ENCODE assay signal across 8 cellular contexts in the genomic region with DNA sequence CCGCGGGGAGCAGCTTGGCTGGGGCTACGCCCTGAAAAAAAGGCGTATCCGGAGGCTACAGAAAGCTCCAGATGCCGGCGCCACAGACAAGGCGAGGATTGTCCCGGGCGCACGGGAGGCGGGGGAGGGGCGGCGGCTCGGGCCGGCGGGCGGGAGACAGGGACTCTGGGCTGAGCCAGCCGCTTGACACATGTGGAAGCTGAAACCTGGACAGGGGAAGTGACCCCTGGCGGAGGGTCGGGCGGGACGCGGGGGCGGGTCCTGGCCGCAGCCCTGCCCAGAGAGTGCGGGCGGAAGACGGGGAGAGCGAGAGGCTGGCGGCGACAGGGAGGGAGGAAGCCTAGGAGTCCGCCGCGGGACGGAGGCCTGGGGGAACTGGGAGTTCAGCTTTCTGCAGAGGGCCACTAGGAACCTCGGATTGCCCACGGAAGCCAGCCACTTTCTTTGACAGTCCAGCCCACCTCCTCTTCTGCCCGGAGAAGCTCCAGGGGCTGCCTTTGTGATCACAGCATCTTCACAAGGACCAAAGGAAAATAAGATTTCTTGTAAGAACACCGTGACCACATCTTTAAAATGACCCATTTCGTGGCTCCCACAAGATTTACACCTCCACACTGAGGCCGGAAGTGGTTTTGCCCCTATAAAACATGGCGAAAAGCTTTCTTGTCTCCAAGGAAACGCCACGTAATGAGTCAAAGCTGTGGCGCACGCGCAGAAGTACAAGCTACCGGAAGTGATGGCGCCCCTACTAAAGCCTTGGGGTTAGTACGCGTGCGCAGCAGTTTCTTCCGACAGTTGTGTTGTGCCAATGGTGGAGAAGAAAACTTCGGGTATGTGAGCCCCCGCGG. TPM values are rescaled to one million over a fixed set of nuclear protein-coding genes. Genes with fewer than 3 reads are reported as not detected.
DNase-seq lines count a peak whose midpoint lies in the region; ATAC-seq, FAIRE-seq and TF ChIP-seq lines count a peak whose summit lies in the region.

A gene with protein sequence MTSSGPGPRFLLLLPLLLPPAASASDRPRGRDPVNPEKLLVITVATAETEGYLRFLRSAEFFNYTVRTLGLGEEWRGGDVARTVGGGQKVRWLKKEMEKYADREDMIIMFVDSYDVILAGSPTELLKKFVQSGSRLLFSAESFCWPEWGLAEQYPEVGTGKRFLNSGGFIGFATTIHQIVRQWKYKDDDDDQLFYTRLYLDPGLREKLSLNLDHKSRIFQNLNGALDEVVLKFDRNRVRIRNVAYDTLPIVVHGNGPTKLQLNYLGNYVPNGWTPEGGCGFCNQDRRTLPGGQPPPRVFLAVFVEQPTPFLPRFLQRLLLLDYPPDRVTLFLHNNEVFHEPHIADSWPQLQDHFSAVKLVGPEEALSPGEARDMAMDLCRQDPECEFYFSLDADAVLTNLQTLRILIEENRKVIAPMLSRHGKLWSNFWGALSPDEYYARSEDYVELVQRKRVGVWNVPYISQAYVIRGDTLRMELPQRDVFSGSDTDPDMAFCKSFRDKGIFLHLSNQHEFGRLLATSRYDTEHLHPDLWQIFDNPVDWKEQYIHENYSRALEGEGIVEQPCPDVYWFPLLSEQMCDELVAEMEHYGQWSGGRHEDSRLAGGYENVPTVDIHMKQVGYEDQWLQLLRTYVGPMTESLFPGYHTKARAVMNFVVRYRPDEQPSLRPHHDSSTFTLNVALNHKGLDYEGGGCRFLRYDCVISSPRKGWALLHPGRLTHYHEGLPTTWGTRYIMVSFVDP (minus strand): TSS at position 194 of the 848 bp plus-strand sequence. CDS start 307 bp downstream, outside the sequence.
Gene ZNHIT1, plus strand, starts transcription at position 778 of the 848 bp plus-strand sequence. Its CDS starts 31 bp downstream, at position 809.

- intact Hi-C loops in T-helper 2 cell treated with Interferon-gamma antibody and Interleukin-4, amounts not matched to agents 100 ng/mL and 5 ng/mL, for 36 hours (cut with micrococcal nuclease) = loop anchor here (1.0 to 5.0 kb wide), 5 partner anchors 27 to 350 kb away; partner anchors contain the start of genes AP1S1 and TRIP6
- intact Hi-C loops in psoas muscle (cut with DNase I) = loop anchor here (2.0 to 5.0 kb wide), 2 partner anchors 27 to 35 kb away; partner anchors contain the start of gene FIS1 (in 1 of the 2)

- H3K4me1 ChIP-seq in right atrium auricular region (peaks cover 0 to 38% of the 10 kb centered on the region in 2 donors), psoas muscle (peaks cover 20% of the 10 kb centered on the region)

- no peaks in the 10 kb centered on the region for H3K27me3 ChIP-seq in right atrium auricular region
- H3K27me3 ChIP-seq in psoas muscle (ENCODE audit: insufficient read depth in 3 of 3, low read length in 2 of 3) = no peaks in the 10 kb centered on the region

- H3K9me3 ChIP-seq in right atrium auricular region = no peaks in the 10 kb centered on the region
- H3K9me3 ChIP-seq in psoas muscle = no peaks in the 10 kb centered on the region

- peak in 1 of 2 donors; percentile 47 for TF ChIP-seq CTCF in right atrium auricular region (IDR thresholded peaks at IDR 0.05)
- no peak for TF ChIP-seq CTCF in psoas muscle (IDR thresholded peaks at IDR 0.05)

- ATAC-seq in GM18498 (IDR thresholded peaks at IDR 0.05; ENCODE audit: unreplicated experiment) (peak; percentile 70), HG02943 (IDR thresholded peaks at IDR 0.05; ENCODE audit: low read depth, unreplicated experiment) (peak; percentile 67), psoas muscle (peak; percentile 93 to 94 (median 94))

- H3K27ac ChIP-seq in right atrium auricular region (peak within 1 kb of the TSS; percentile 88 to 95), psoas muscle (peak within 1 kb of the TSS; percentile 88)

- H3K4me3 ChIP-seq in right atrium auricular region (peak within 1 kb of the TSS; percentile 78 to 85), psoas muscle (peak within 1 kb of the TSS; percentile 97)

- WGBS in psoas muscle, 3 donors = 0 to 1% (median 1%) methylated on average over 52 to 57 of the region's 57 CpGs

- FAIRE-seq in urothelium cell line (lab: Jason Lieb, UNC) = peak; percentile 97

- H3K36me3 ChIP-seq in right atrium auricular region (peaks cover 18% of the 10 kb centered on the region), psoas muscle (ENCODE audit: insufficient read depth in 1 of 2, low read depth in 1 of 2) (peaks cover 0 to 38% of the 10 kb centered on the region in 2 donors)

- DNase-seq in NCI-H187 treated with DMSO at 0.1 percent for 48 hours (lab: John Stamatoyannopoulos, UW) (peak; percentile 97), anterior cingulate cortex (lab: John Stamatoyannopoulos, UW) (peak; percentile 47 to 97 (median 90)), right atrium auricular region (ENCODE audit: low spot score) (peak; percentile 98), psoas muscle (peak; percentile 98 to 99), urothelium cell line (ENCODE audit: low spot score) (peak; percentile 100)

RNA-seq across cellular contexts. Expression of the first gene that starts in this region (rescaled TPM):
- total RNA-seq in T-helper 2 cell treated with Interferon-gamma antibody and Interleukin-4, amounts not matched to agents 100 ng/mL and 5 ng/mL, for 36 hours = 72.4 and 78.6 TPM in 2 replicates
- total RNA-seq in right atrium auricular region = 10 to 100 TPM; 35.5 to 35.9 TPM
- 10 to 100 TPM; 18.5 to 25.4 (median 20.4) TPM for total RNA-seq in psoas muscle
- 10 to 100 TPM; 12.9 to 45.4 (median 15.2) TPM for polyA plus RNA-seq in psoas muscle

RNA-seq across cellular contexts. Expression of gene ZNHIT1, which starts in this region (rescaled TPM):
- 60.3 and 66.8 TPM in 2 replicates for total RNA-seq in T-helper 2 cell treated with Interferon-gamma antibody and Interleukin-4, amounts not matched to agents 100 ng/mL and 5 ng/mL, for 36 hours
- total RNA-seq in right atrium auricular region (10 to 100 TPM; 65.3 to 69.6 TPM), psoas muscle (10 to 100 TPM; 40.8 to 58.1 (median 48.1) TPM)
- 10 to 100 TPM; 65.0 to 89.5 (median 67.6) TPM for polyA plus RNA-seq in psoas muscle

Comparison
In these comparisons a context has a peak if more than half of its experiments do, and no peak if none do; other contexts are left out.
1. Peak in every context shown above with its lines: DNase-seq, ATAC-seq, H3K4me3 ChIP-seq and H3K27ac ChIP-seq.